13 cellular contexts compared by ENCODE assay signal in genomic region chr11:72823105-72823804, GRCh38. TPM values are rescaled to one million over a fixed set of nuclear protein-coding genes. Genes with fewer than 3 reads are reported as not detected.
DNase-seq lines count a peak whose midpoint lies in the region; ATAC-seq, FAIRE-seq and TF ChIP-seq lines count a peak whose summit lies in the region.
"Had no signal": no experiment of that assay in that cellular context is flagged by ENCODE, and none has a peak within 500 bp of the region (broad histone marks: within the 10 kb centered on the region; RNA-seq: fewer than 3 reads in every experiment).

No MANE protein-coding gene starts in this region.

- H3K4me2 ChIP-seq in DOHH2 (ENCODE audit: low read length), result peak overlapping the region; percentile 68

- no peaks in the 10 kb centered on the region for H3K9me3 ChIP-seq in DOHH2 (ENCODE audit: control insufficient read depth, insufficient read depth, low read length)

- H3K36me3 Mint-ChIP-seq in IgD-negative memory B cell, result peaks cover 2% of the 10 kb centered on the region
- peaks cover 20% of the 10 kb centered on the region for H3K36me3 Mint-ChIP-seq in activated CD4-positive, alpha-beta memory T cell treated with anti-CD3 and anti-CD28 coated beads for 36 hours

- peak; percentile 40 for FAIRE-seq in bronchial epithelial cell (lab: Jason Lieb, UNC)
- FAIRE-seq in GM19239 (lab: Jason Lieb, UNC), result no peak
- FAIRE-seq: K562 had no signal

- CTCF ChIA-PET in activated CD4-positive, alpha-beta memory T cell treated with anti-CD3 and anti-CD28 coated beads for 36 hours (lab: Charles Lee), result interaction anchor here (0.8 to 2.6 kb wide), 4 partner anchors 8 to 355 kb away, joined by 3 to 13 read pairs (median 6); no protein-coding TSS in a partner anchor

- peak overlapping the region in 3 of 4 donors; percentile 67 to 82 (median 75) for H3K4me3 Mint-ChIP-seq in IgD-negative memory B cell
- H3K4me3 Mint-ChIP-seq in activated CD4-positive, alpha-beta memory T cell treated with anti-CD3 and anti-CD28 coated beads for 36 hours, result no peak overlapping the region
- H3K4me3 Mint-ChIP-seq: activated CD4-positive, alpha-beta memory T cell treated with anti-CD3 and anti-CD28 coated beads, Interleukin-2, amount 10 ng/mL, durations not matched to agents 7 days and 5 days had no signal

- peak overlapping the region; percentile 69 for H3K27ac ChIP-seq in DOHH2 (ENCODE audit: low read depth, low read length)
- H3K27ac ChIP-seq: epithelial cell of prostate had no signal

- no peak for ATAC-seq in sciatic nerve
- no peak for ATAC-seq in HG03175 (IDR thresholded peaks at IDR 0.05; ENCODE audit: unreplicated experiment)

- H3K36me3 ChIP-seq in DOHH2 (ENCODE audit: control insufficient read depth, low read length), result peaks cover 81% of the 10 kb centered on the region
- H3K36me3 ChIP-seq in bronchial epithelial cell (ENCODE audit: control insufficient read depth, insufficient read depth, low read length), result peaks cover 3% of the 10 kb centered on the region

- H3K4me1 ChIP-seq in DOHH2 (ENCODE audit: control insufficient read depth, low read length), result peaks cover 36% of the 10 kb centered on the region

- no peaks in the 10 kb centered on the region for H3K27me3 Mint-ChIP-seq in IgD-negative memory B cell
- no peaks in the 10 kb centered on the region for H3K27me3 Mint-ChIP-seq in activated CD4-positive, alpha-beta memory T cell treated with anti-CD3 and anti-CD28 coated beads for 36 hours
- H3K27me3 Mint-ChIP-seq: activated CD4-positive, alpha-beta memory T cell treated with anti-CD3 and anti-CD28 coated beads, Interleukin-2, amount 10 ng/mL, durations not matched to agents 7 days and 5 days had no signal

- H3K27me3 ChIP-seq in DOHH2 (ENCODE audit: control insufficient read depth, low read length) (no peaks in the 10 kb centered on the region), bronchial epithelial cell (ENCODE audit: control insufficient read depth, insufficient read depth, low read length) (no peaks in the 10 kb centered on the region)

- H3K4me3 ChIP-seq in DOHH2 (ENCODE audit: low read length) (peak overlapping the region; percentile 61), bronchial epithelial cell (ENCODE audit: low read depth, low read length) (no peak overlapping the region)

- peak overlapping the region; percentile 96 to 97 (median 97) for H3K27ac Mint-ChIP-seq in IgD-negative memory B cell
- no peak overlapping the region for H3K27ac Mint-ChIP-seq in activated CD4-positive, alpha-beta memory T cell treated with anti-CD3 and anti-CD28 coated beads for 36 hours
- H3K27ac Mint-ChIP-seq: activated CD4-positive, alpha-beta memory T cell treated with anti-CD3 and anti-CD28 coated beads, Interleukin-2, amount 10 ng/mL, durations not matched to agents 7 days and 5 days; progenitor cell of endocrine pancreas had no signal

- H4K20me1 ChIP-seq in DOHH2 (ENCODE audit: control insufficient read depth, insufficient read depth, low read depth, low read length), result no peaks in the 10 kb centered on the region

- H3K9me2 ChIP-seq in DOHH2 (replicated peaks; ENCODE audit: control insufficient read depth, low read length), result no peaks in the 10 kb centered on the region

- POLR2A ChIA-PET in activated CD4-positive, alpha-beta memory T cell treated with anti-CD3 and anti-CD28 coated beads for 36 hours (lab: Charles Lee), result no interaction called here

- TF ChIP-seq CTCF in DOHH2 (IDR thresholded peaks at IDR 0.05; ENCODE audit: low read depth, low read length, poor library complexity, severe bottlenecking), result no peak
- TF ChIP-seq CTCF in bronchial epithelial cell (IDR thresholded peaks at IDR 0.05; ENCODE audit: insufficient read depth, low read length, severe bottlenecking), result no peak

- intact Hi-C loops in sciatic nerve (cut with DNase I), result no loop called here
- intact Hi-C loops in activated CD4-positive, alpha-beta memory T cell treated with anti-CD3 and anti-CD28 coated beads for 36 hours (cut with micrococcal nuclease), result no loop called here

- peaks cover 21 to 26% (median 23%) of the 10 kb centered on the region in 3 donors for H3K4me1 Mint-ChIP-seq in IgD-negative memory B cell
- peaks cover 25% of the 10 kb centered on the region for H3K4me1 Mint-ChIP-seq in activated CD4-positive, alpha-beta memory T cell treated with anti-CD3 and anti-CD28 coated beads for 36 hours (ENCODE audit: low read depth)

- no peaks in the 10 kb centered on the region for H3K9me3 Mint-ChIP-seq in IgD-negative memory B cell
- no peaks in the 10 kb centered on the region for H3K9me3 Mint-ChIP-seq in activated CD4-positive, alpha-beta memory T cell treated with anti-CD3 and anti-CD28 coated beads for 36 hours
- H3K9me3 Mint-ChIP-seq: activated CD4-positive, alpha-beta memory T cell treated with anti-CD3 and anti-CD28 coated beads, Interleukin-2, amount 10 ng/mL, durations not matched to agents 7 days and 5 days had no signal

- peaks cover 9% of the 10 kb centered on the region for H3F3A ChIP-seq in DOHH2 (ENCODE audit: control insufficient read depth, insufficient read depth)

- DNase-seq in bronchial epithelial cell (ENCODE audit: low read depth) (no peak), sciatic nerve (ENCODE audit: low spot score) (peak; percentile 59), GM19239 (ENCODE audit: insufficient read length, low spot score) (no peak)
- no peak for DNase-seq in stimulated activated CD4-positive, alpha-beta T cell treated with anti-CD3 and anti-CD28 coated beads, Interleukin-4, amount 100 ng/mL, for 4 hours
- no peak for DNase-seq in activated CD4-positive, alpha-beta memory T cell treated with anti-CD3 and anti-CD28 coated beads for 36 hours
- DNase-seq: activated CD4-positive, alpha-beta memory T cell treated with anti-CD3 and anti-CD28 coated beads, Interleukin-2, amount 10 ng/mL, durations not matched to agents 7 days and 5 days; NCI-H1930 had no signal

- peaks cover 6% of the 10 kb centered on the region; the same call in 1 of the 2 replicates for H3K79me2 ChIP-seq in DOHH2 (ENCODE audit: control insufficient read depth, low read length)

RNA-seq across cellular contexts. Expression of gene ATG16L2, which starts 9.0 kb away (rescaled TPM):
- polyA plus RNA-seq in IgD-negative memory B cell, result 32.1 TPM
- total RNA-seq in bronchial epithelial cell (5.3 and 8.1 TPM in 2 replicates), sciatic nerve (79.7 TPM)
- total RNA-seq in activated CD4-positive, alpha-beta memory T cell treated with anti-CD3 and anti-CD28 coated beads for 36 hours, result 10 to 100 TPM; 79.7 to 91.1 TPM

RNA-seq across cellular contexts. Expression of gene STARD10, which starts 29.4 kb away (rescaled TPM):
- 33.4 TPM for polyA plus RNA-seq in IgD-negative memory B cell
- 118 and 179 TPM in 2 replicates for total RNA-seq in bronchial epithelial cell
- 27.2 TPM for total RNA-seq in sciatic nerve
- 10 to 100 TPM; 14.8 to 16.8 TPM for total RNA-seq in activated CD4-positive, alpha-beta memory T cell treated with anti-CD3 and anti-CD28 coated beads for 36 hours
